18 cellular contexts compared by ENCODE assay signal in the genomic region with DNA sequence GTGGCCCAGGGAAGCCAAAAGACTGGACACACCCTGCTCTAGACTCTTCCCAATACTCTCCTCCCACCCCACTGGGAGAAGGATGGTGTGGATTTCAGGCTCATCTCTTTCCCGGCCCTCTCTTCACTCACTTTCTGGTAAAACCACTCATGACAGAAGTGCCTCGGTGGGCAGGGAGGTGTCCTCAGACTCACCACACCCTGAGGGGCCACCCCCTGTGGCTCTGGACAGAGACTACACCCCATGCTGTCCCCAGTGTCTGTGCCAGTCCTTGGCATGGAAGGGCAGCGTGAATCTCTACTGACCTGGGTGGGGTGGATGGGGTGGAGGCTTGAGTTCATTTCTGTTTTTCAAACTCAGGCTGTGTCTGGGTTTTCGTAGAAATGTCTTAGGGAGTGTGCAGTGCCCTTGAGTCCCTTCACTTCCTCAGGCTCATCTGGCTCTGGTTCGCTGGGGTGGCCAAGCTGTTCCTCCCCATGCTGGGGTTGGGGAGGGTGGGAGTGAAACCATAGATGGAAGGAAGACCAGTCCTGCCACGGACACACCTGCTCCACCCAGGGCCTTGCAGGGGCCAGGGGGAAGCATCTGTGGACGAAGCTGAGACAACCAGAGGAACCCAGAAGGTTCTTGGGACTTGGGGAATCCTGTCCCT. TPM values are rescaled to one million over a fixed set of nuclear protein-coding genes. Genes with fewer than 3 reads are reported as not detected.
DNase-seq lines count a peak whose midpoint lies in the region; FAIRE-seq and TF ChIP-seq lines count a peak whose summit lies in the region.
"Had no signal": no experiment of that assay in that cellular context is flagged by ENCODE, and none has a peak within 500 bp of the region (broad histone marks: within the 10 kb centered on the region; RNA-seq: fewer than 3 reads in every experiment).

No MANE protein-coding gene starts in this region.

- FAIRE-seq in H1 (lab: Jason Lieb, UNC): no peak
- FAIRE-seq: astrocyte, G401.6 had no signal

- no peak overlapping the region for H4K8ac ChIP-seq in H1 (ENCODE audit: extremely low read depth, insufficient read depth, low read length)

- no peak overlapping the region for H2BK5ac ChIP-seq in H1 (ENCODE audit: low read depth, low read length)

- H2BK15ac ChIP-seq in H1 (ENCODE audit: low read length): no peak overlapping the region

- H3K4me3 ChIP-seq in HEK293 (ENCODE audit: low read depth, low read length) (no peak overlapping the region), H1 (ENCODE audit: extremely low read depth in 1 of 4, insufficient read depth in 2 of 4, low read depth in 3 of 4, low read length in 4 of 4) (no peak overlapping the region)
- H3K4me3 ChIP-seq: lung had no signal

- no peak for TF ChIP-seq CTCF in HEK293 (tag by site-specific recombination; IDR thresholded peaks at IDR 0.05)
- no peak for TF ChIP-seq CTCF in H1 (IDR thresholded peaks at IDR 0.05; ENCODE audit: control extremely low read depth in 1 of 3, insufficient read depth in 1 of 3, low read depth in 1 of 3, low read length in 3 of 3)
- no peak for TF ChIP-seq CTCF in nephron (IDR thresholded peaks at IDR 0.05; ENCODE audit: unreplicated experiment in 3 of 3)
- TF ChIP-seq CTCF in type B pancreatic cell (conservative IDR thresholded peaks at IDR 0.05): no peak

- no peak overlapping the region; the same call in 1 of the 2 replicates for H2BK12ac ChIP-seq in H1 (ENCODE audit: low read depth, low read length)

- no peaks in the 10 kb centered on the region for H3K4me1 Mint-ChIP-seq in activated CD4-positive, alpha-beta T cell treated with anti-CD3 and anti-CD28 coated beads, Interleukin-2, amount 10 ng/mL, durations not matched to agents 24 days and 14 days
- H3K4me1 Mint-ChIP-seq in nephron (peaks cover 45% of the 10 kb centered on the region), type B pancreatic cell (ENCODE audit: unreplicated experiment) (peaks cover 42% of the 10 kb centered on the region)

- no peak overlapping the region for H3K4me3 Mint-ChIP-seq in activated CD4-positive, alpha-beta T cell treated with anti-CD3 and anti-CD28 coated beads, Interleukin-2, amount 10 ng/mL, durations not matched to agents 24 days and 14 days
- H3K4me3 Mint-ChIP-seq in nephron (no peak overlapping the region), type B pancreatic cell (no peak overlapping the region)

- no peaks in the 10 kb centered on the region for H3K79me2 ChIP-seq in H1 (ENCODE audit: control insufficient read depth in 1 of 2, insufficient read depth in 2 of 2, low read length in 2 of 2)

- CTCF ChIA-PET in HEK293 (lab: Yijun Ruan, JAX) (interaction anchor here (1.4 kb wide), 1 partner anchor 41 kb away, joined by 5 read pairs; no protein-coding TSS in a partner anchor), H1 (lab: Charles Lee; ENCODE audit: partially characterized antibody) (interaction anchor here (0.8 to 1.9 kb wide), 7 partner anchors 10 to 69 kb away, joined by 3 to 7 read pairs (median 3); no protein-coding TSS in a partner anchor)

- no peaks in the 10 kb centered on the region for H3K79me1 ChIP-seq in H1 (ENCODE audit: low read depth, low read length)

- H3K36me3 Mint-ChIP-seq in activated CD4-positive, alpha-beta T cell treated with anti-CD3 and anti-CD28 coated beads, Interleukin-2, amount 10 ng/mL, durations not matched to agents 24 days and 14 days (ENCODE audit: low read depth): peaks cover 61% of the 10 kb centered on the region
- H3K36me3 Mint-ChIP-seq in nephron (ENCODE audit: low read depth) (peaks cover 12% of the 10 kb centered on the region), type B pancreatic cell (peaks cover 3% of the 10 kb centered on the region)

- H3K9ac ChIP-seq in H1 (replicated peaks in 1 of 4; ENCODE audit: extremely low read depth in 1 of 4, low read depth in 3 of 4, low read length in 3 of 4): no peak overlapping the region

- H3K27me3 Mint-ChIP-seq in activated CD4-positive, alpha-beta T cell treated with anti-CD3 and anti-CD28 coated beads, Interleukin-2, amount 10 ng/mL, durations not matched to agents 24 days and 14 days: no peaks in the 10 kb centered on the region
- H3K27me3 Mint-ChIP-seq in nephron (ENCODE audit: low read depth) (no peaks in the 10 kb centered on the region), type B pancreatic cell (no peaks in the 10 kb centered on the region)

- no peak for TF ChIP-seq EP300 in H1 (IDR thresholded peaks at IDR 0.05; ENCODE audit: borderline replicate concordance in 1 of 2, low read depth in 2 of 2, low read length in 2 of 2)

- H3K36me3 ChIP-seq in HEK293 (ENCODE audit: control insufficient read depth in 2 of 2, insufficient read depth in 1 of 2, low read length in 2 of 2) (peaks cover 0 to 14% of the 10 kb centered on the region in 2 experiments; a peak in 1 of 3 replicates), H1 (ENCODE audit: control insufficient read depth in 2 of 4, insufficient read depth in 4 of 4, low read length in 3 of 4) (peaks cover 0 to 7% (median under 1%) of the 10 kb centered on the region in 4 experiments; a peak in 2 of 8 replicates)

- no peak overlapping the region for H2AK5ac ChIP-seq in H1 (ENCODE audit: low read depth, low read length)

- no peaks in the 10 kb centered on the region for H3K23me2 ChIP-seq in H1 (ENCODE audit: low read depth, low read length)

- peaks cover 0 to 2% of the 10 kb centered on the region in 2 experiments for H4K20me1 ChIP-seq in H1 (replicated peaks in 1 of 2; ENCODE audit: control insufficient read depth in 1 of 2, insufficient read depth in 2 of 2, low read length in 2 of 2)

- no peaks in the 10 kb centered on the region for H3K9me3 ChIP-seq in HEK293 (ENCODE audit: control insufficient read depth, insufficient read depth, low read depth, low read length)
- H3K9me3 ChIP-seq in H1 (ENCODE audit: insufficient read depth in 2 of 2, low read depth in 1 of 2, low read length in 1 of 2): no peaks in the 10 kb centered on the region

- H3K27ac Mint-ChIP-seq in activated CD4-positive, alpha-beta T cell treated with anti-CD3 and anti-CD28 coated beads, Interleukin-2, amount 10 ng/mL, durations not matched to agents 24 days and 14 days: no peak overlapping the region
- H3K27ac Mint-ChIP-seq in nephron (peak overlapping the region in 2 of 3 experiments; percentile 68 to 71), type B pancreatic cell (no peak overlapping the region)

- no peaks in the 10 kb centered on the region for H3K9me3 Mint-ChIP-seq in activated CD4-positive, alpha-beta T cell treated with anti-CD3 and anti-CD28 coated beads, Interleukin-2, amount 10 ng/mL, durations not matched to agents 24 days and 14 days
- H3K9me3 Mint-ChIP-seq in nephron: no peaks in the 10 kb centered on the region
- H3K9me3 Mint-ChIP-seq in type B pancreatic cell: no peaks in the 10 kb centered on the region

- no peak overlapping the region; the same call in 1 of the 2 replicates for H3K18ac ChIP-seq in H1 (ENCODE audit: extremely low read depth, low read length)

- 90% methylated on average over 7 of the region's 7 CpGs; no CpG with 5 or more reads in 1 of the 2 experiments for WGBS in H1 (ENCODE audit: extremely low coverage in 1 of 2, insufficient coverage in 1 of 2, insufficient read length in 1 of 2, insufficient replicate concordance in 2 of 2, low coverage in 1 of 2, low lambda C conversion rate in 2 of 2, missing lambda C conversion rate in 1 of 2), 2 experiments

- no peak overlapping the region for H3K56ac ChIP-seq in H1 (replicated peaks; ENCODE audit: insufficient read length, low read depth, low read length)

- TF ChIP-seq POLR2A in H1 (IDR thresholded peaks at IDR 0.05; ENCODE audit: control extremely low read depth in 1 of 2, low read depth in 2 of 2, low read length in 2 of 2): no peak

- H2BK120ac ChIP-seq in H1 (replicated peaks; ENCODE audit: low read depth, low read length): no peak overlapping the region

- no peaks in the 10 kb centered on the region for H3K27me3 ChIP-seq in H1 (replicated peaks in 1 of 4; ENCODE audit: control insufficient read depth in 3 of 4, extremely low read depth in 1 of 4, insufficient read depth in 3 of 4, low read length in 3 of 4)

- no peak overlapping the region for H3K14ac ChIP-seq in H1 (ENCODE audit: insufficient read length)

- no peak overlapping the region for H3K27ac ChIP-seq in HEK293 (ENCODE audit: extremely low read depth, low read depth, low read length)
- no peak overlapping the region for H3K27ac ChIP-seq in H1 (ENCODE audit: low read depth, low read length)
- H3K27ac ChIP-seq: VCaP had no signal

- no peak overlapping the region for H3K4ac ChIP-seq in H1 (replicated peaks; ENCODE audit: insufficient read length, low read depth, low read length)

- no peak overlapping the region for H4K91ac ChIP-seq in H1 (replicated peaks; ENCODE audit: insufficient read length, low read length)

- intact Hi-C loops in activated CD4-positive, alpha-beta T cell treated with anti-CD3 and anti-CD28 coated beads, Interleukin-2, amount 10 ng/mL, durations not matched to agents 24 days and 14 days (cut with micrococcal nuclease): no loop called here

- no peak overlapping the region for H2AFZ ChIP-seq in H1 (ENCODE audit: low read length)

- no peak for TF ChIP-seq RAD21 in H1 (IDR thresholded peaks at IDR 0.05 in 1 of 2, conservative IDR thresholded peaks at IDR 0.05 in 1 of 2; ENCODE audit: low read depth in 2 of 2, low read length in 2 of 2)

- DNase-seq in activated CD4-positive, alpha-beta T cell treated with anti-CD3 and anti-CD28 coated beads, Interleukin-2, amount 10 ng/mL, durations not matched to agents 24 days and 14 days: peak; percentile 57
- no peak for DNase-seq in activated CD4-positive, alpha-beta T cell treated with anti-CD3 and anti-CD28 coated beads for 48 hours
- DNase-seq in H1 (ENCODE audit: low read depth in 1 of 2, low spot score in 2 of 2): no peak
- no peak for DNase-seq in NCI-H2227 (lab: John Stamatoyannopoulos, UW; ENCODE audit: unreplicated experiment)
- DNase-seq in type B pancreatic cell (ENCODE audit: extremely low spot score, unreplicated experiment): no peak
- no peak for DNase-seq in DMS114 treated with DMSO at 0.1 percent for 48 hours (lab: John Stamatoyannopoulos, UW; ENCODE audit: unreplicated experiment)
- DNase-seq: 8988T; activated gamma-delta T cell; C1 segment of cervical spinal cord; SHP77; stimulated activated CD4-positive, alpha-beta T cell treated with anti-CD3 and anti-CD28 coated beads, Interleukin-1b, Interleukin-23, amount 100 ng/mL, for 48 hours; T-helper 1 cell had no signal

- no peak overlapping the region for H4K5ac ChIP-seq in H1 (ENCODE audit: insufficient read length, low read depth, low read length)

- H3K4me2 ChIP-seq in H1 (ENCODE audit: insufficient read depth in 1 of 2, low read depth in 2 of 2, low read length in 2 of 2): no peak overlapping the region

- POLR2A ChIA-PET in HEK293 (lab: Yijun Ruan, JAX) (interaction anchor here (1.3 kb wide), 1 partner anchor 59 kb away, joined by 5 read pairs; a partner anchor contains a TSS), H1 (lab: Charles Lee; ENCODE audit: partially characterized antibody) (interaction anchor here (0.7 to 6.0 kb wide), 6 partner anchors 10 to 109 kb away, joined by 3 to 39 read pairs (median 6); no protein-coding TSS in a partner anchor)

- H2BK20ac ChIP-seq in H1 (ENCODE audit: low read length): 0 out of 2 replicates have a peak overlapping the region, but pooled peaks have one; percentile 21

- H3K4me1 ChIP-seq in HEK293 (ENCODE audit: control insufficient read depth, insufficient read depth, low read length) (peaks cover 4% of the 10 kb centered on the region; the same call in 1 of the 2 replicates), H1 (replicated peaks in 1 of 4; ENCODE audit: control insufficient read depth in 3 of 4, insufficient read depth in 4 of 4, low read length in 3 of 4) (peaks cover 0 to 20% (median 10%) of the 10 kb centered on the region in 4 experiments; a peak in 6 of 7 replicates)

- no peak overlapping the region for H3K23ac ChIP-seq in H1 (ENCODE audit: insufficient read length)

RNA-seq across cellular contexts. Expression of a gene that starts 59.1 kb away (rescaled TPM):
- 204 and 215 TPM in 2 replicates for total RNA-seq in activated CD4-positive, alpha-beta T cell treated with anti-CD3 and anti-CD28 coated beads, Interleukin-2, amount 10 ng/mL, durations not matched to agents 24 days and 14 days
- total RNA-seq in H1 (2021; fragmentation: NEBNext Ultra II Directional; extraction: Animal tissue kit (Norgen Biotek cat#: 25700)): 286 and 287 TPM in 2 replicates
- polyA plus RNA-seq in H1 (2011; rRNA removed): 122 and 138 TPM in 2 replicates
- polyA plus RNA-seq in H1 (2011; cell fraction: cytosol; rRNA removed): 180 TPM
- polyA plus RNA-seq in H1 (2011; cell fraction: nucleus; rRNA removed): 214 TPM
- polyA plus RNA-seq in H1 (2012, experiment 1 of 2): 182 to 212 TPM (median 197 TPM) in 4 replicates
- 94.1 TPM for polyA plus RNA-seq in H1 (2012, experiment 2 of 2)
- 180 TPM for polyA plus RNA-seq in H1 (2013, experiment 1 of 2)
- polyA plus RNA-seq in H1 (2013, experiment 2 of 2): 182 TPM
- 153 and 157 TPM in 2 replicates for polyA minus RNA-seq in H1 (2011; rRNA and poly(A)+ RNA removed)
- polyA minus RNA-seq in H1 (2011; cell fraction: cytosol; rRNA and poly(A)+ RNA removed): 91.7 TPM
- polyA minus RNA-seq in H1 (2011; cell fraction: nucleus; rRNA and poly(A)+ RNA removed): 77.4 TPM
- 166 and 349 TPM in 2 replicates for total RNA-seq in type B pancreatic cell (ENCODE audit: low replicate concordance)

Comparison
In these comparisons a context has a peak if more than half of its experiments do, and no peak if none do; other contexts are left out.
1. H3K27ac Mint-ChIP-seq: peak in nephron (2 of 3); none in activated CD4-positive, alpha-beta T cell treated with anti-CD3 and anti-CD28 coated beads, Interleukin-2, amount 10 ng/mL, durations not matched to agents 24 days and 14 days (single experiment) and type B pancreatic cell (single experiment).